ENCODE assay signal across 15 cellular contexts in the genomic region with DNA sequence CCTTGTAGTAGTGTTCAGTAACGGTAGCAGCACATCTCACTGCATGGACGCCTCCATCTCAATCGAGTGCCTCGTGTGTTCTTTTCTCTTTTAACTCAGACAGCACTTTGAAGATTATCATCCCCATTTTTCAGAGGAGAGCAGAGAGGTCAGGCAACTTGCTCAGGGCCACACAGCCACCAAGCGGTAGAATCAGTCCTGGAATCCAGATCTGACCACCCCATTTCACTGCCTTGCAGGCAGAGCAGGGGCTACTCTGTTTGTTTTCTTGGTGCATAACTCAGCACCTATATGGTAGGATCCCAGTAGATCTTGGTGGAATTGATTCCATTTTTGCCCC.
DNase-seq lines count a peak whose midpoint lies in the region; ATAC-seq, FAIRE-seq and TF ChIP-seq lines count a peak whose summit lies in the region.
"Had no signal": no experiment of that assay in that cellular context is flagged by ENCODE, and none has a peak within 500 bp of the region (broad histone marks: within the 10 kb centered on the region; RNA-seq: fewer than 3 reads in every experiment).

No MANE protein-coding gene starts in this region.

- no peak for DNase-seq in T-helper 2 cell treated with Interferon-gamma antibody and Interleukin-4, amounts not matched to agents 5 μg/mL and 100 μg/mL, for 36 hours (ENCODE audit: low spot score)
- no peak for DNase-seq in T-helper 2 cell
- no peak for DNase-seq in activated T-helper 1 cell treated with anti-CD3 and anti-CD28 coated beads, Interleukin-12 subunit alpha, Interleukin-12 subunit beta, Interleukin-2, Interleukin-4 antibody, amounts not matched to agents 30 ng/mL and 10 ng/mL and 1 ng/mL, durations not matched to agents 14 hours and 24 hours and 36 hours (ENCODE audit: low spot score)
- peak; percentile 53 for DNase-seq in osteocyte (ENCODE audit: extremely low spot score, unreplicated experiment)
- DNase-seq in frontal cortex (ENCODE audit: low spot score in 2 of 2) = no peak
- no peak for DNase-seq in mucosa of gallbladder (ENCODE audit: low spot score)
- no peak for DNase-seq in NCI-H1417 treated with DMSO at 0.1 percent for 48 hours (lab: John Stamatoyannopoulos, UW)
- DNase-seq: 8988T; activated CD4-positive, alpha-beta T cell treated with anti-CD3 and anti-CD28 coated beads, Interleukin-2, amount 50 U/mL, for 1 hour; NCI-H1436 treated with DMSO at 0.1 percent for 48 hours; SK-N-SH had no signal

- no peak for TF ChIP-seq CTCF in osteocyte (IDR thresholded peaks at IDR 0.05)

- H3K27ac Mint-ChIP-seq in T-helper 2 cell treated with Interferon-gamma antibody and Interleukin-4, amounts not matched to agents 5 μg/mL and 100 μg/mL, for 36 hours = peak overlapping the region; percentile 18
- H3K27ac Mint-ChIP-seq in activated T-helper 1 cell treated with anti-CD3 and anti-CD28 coated beads, Interleukin-12 subunit alpha, Interleukin-12 subunit beta, Interleukin-2, Interleukin-4 antibody, amounts not matched to agents 30 ng/mL and 10 ng/mL and 1 ng/mL, durations not matched to agents 14 hours and 24 hours and 36 hours = peak overlapping the region; percentile 62
- H3K27ac Mint-ChIP-seq in osteocyte (ENCODE audit: unreplicated experiment) = peak overlapping the region; percentile 27

- intact Hi-C loops in activated T-helper 1 cell treated with anti-CD3 and anti-CD28 coated beads, Interleukin-12 subunit alpha, Interleukin-12 subunit beta, Interleukin-2, Interleukin-4 antibody, amounts not matched to agents 30 ng/mL and 10 ng/mL and 1 ng/mL, durations not matched to agents 14 hours and 24 hours and 36 hours (cut with micrococcal nuclease) = loop anchor here (1.0 kb wide), 2 partner anchors 13 to 47 kb away; no protein-coding TSS in a partner anchor

- H3K27me3 Mint-ChIP-seq in T-helper 2 cell treated with Interferon-gamma antibody and Interleukin-4, amounts not matched to agents 5 μg/mL and 100 μg/mL, for 36 hours (ENCODE audit: low read depth) = no peaks in the 10 kb centered on the region
- H3K27me3 Mint-ChIP-seq in activated T-helper 1 cell treated with anti-CD3 and anti-CD28 coated beads, Interleukin-12 subunit alpha, Interleukin-12 subunit beta, Interleukin-2, Interleukin-4 antibody, amounts not matched to agents 30 ng/mL and 10 ng/mL and 1 ng/mL, durations not matched to agents 14 hours and 24 hours and 36 hours (ENCODE audit: insufficient read depth) = peaks cover 10% of the 10 kb centered on the region
- no peaks in the 10 kb centered on the region for H3K27me3 Mint-ChIP-seq in osteocyte (ENCODE audit: unreplicated experiment)
- H3K27me3 Mint-ChIP-seq: naive thymus-derived CD4-positive, alpha-beta T cell had no signal

- H3K36me3 Mint-ChIP-seq in T-helper 2 cell treated with Interferon-gamma antibody and Interleukin-4, amounts not matched to agents 5 μg/mL and 100 μg/mL, for 36 hours (ENCODE audit: low read depth) = no peaks in the 10 kb centered on the region
- H3K36me3 Mint-ChIP-seq in activated T-helper 1 cell treated with anti-CD3 and anti-CD28 coated beads, Interleukin-12 subunit alpha, Interleukin-12 subunit beta, Interleukin-2, Interleukin-4 antibody, amounts not matched to agents 30 ng/mL and 10 ng/mL and 1 ng/mL, durations not matched to agents 14 hours and 24 hours and 36 hours (ENCODE audit: low read depth) = peaks cover 5% of the 10 kb centered on the region
- peaks cover 70% of the 10 kb centered on the region for H3K36me3 Mint-ChIP-seq in osteocyte (ENCODE audit: unreplicated experiment)

- H3K4me1 Mint-ChIP-seq in T-helper 2 cell treated with Interferon-gamma antibody and Interleukin-4, amounts not matched to agents 5 μg/mL and 100 μg/mL, for 36 hours (ENCODE audit: low read depth) = peaks cover 11% of the 10 kb centered on the region
- peaks cover 46% of the 10 kb centered on the region for H3K4me1 Mint-ChIP-seq in activated T-helper 1 cell treated with anti-CD3 and anti-CD28 coated beads, Interleukin-12 subunit alpha, Interleukin-12 subunit beta, Interleukin-2, Interleukin-4 antibody, amounts not matched to agents 30 ng/mL and 10 ng/mL and 1 ng/mL, durations not matched to agents 14 hours and 24 hours and 36 hours (ENCODE audit: low read depth)
- peaks cover 30% of the 10 kb centered on the region for H3K4me1 Mint-ChIP-seq in osteocyte (ENCODE audit: unreplicated experiment)

- H3K9me3 Mint-ChIP-seq in T-helper 2 cell treated with Interferon-gamma antibody and Interleukin-4, amounts not matched to agents 5 μg/mL and 100 μg/mL, for 36 hours = no peaks in the 10 kb centered on the region
- no peaks in the 10 kb centered on the region for H3K9me3 Mint-ChIP-seq in activated T-helper 1 cell treated with anti-CD3 and anti-CD28 coated beads, Interleukin-12 subunit alpha, Interleukin-12 subunit beta, Interleukin-2, Interleukin-4 antibody, amounts not matched to agents 30 ng/mL and 10 ng/mL and 1 ng/mL, durations not matched to agents 14 hours and 24 hours and 36 hours
- peaks cover 11% of the 10 kb centered on the region for H3K9me3 Mint-ChIP-seq in osteocyte (ENCODE audit: unreplicated experiment)

- no peak for FAIRE-seq in frontal cortex (lab: Jason Lieb, UNC)
- FAIRE-seq: keratinocyte had no signal

- peak; percentile 4 for ATAC-seq in HG02840 (IDR thresholded peaks at IDR 0.05; ENCODE audit: low FRiP score, unreplicated experiment)
- ATAC-seq: gastrocnemius medialis had no signal

- H3K4me3 Mint-ChIP-seq in T-helper 2 cell treated with Interferon-gamma antibody and Interleukin-4, amounts not matched to agents 5 μg/mL and 100 μg/mL, for 36 hours = no peak overlapping the region
- peak overlapping the region; percentile 21 for H3K4me3 Mint-ChIP-seq in activated T-helper 1 cell treated with anti-CD3 and anti-CD28 coated beads, Interleukin-12 subunit alpha, Interleukin-12 subunit beta, Interleukin-2, Interleukin-4 antibody, amounts not matched to agents 30 ng/mL and 10 ng/mL and 1 ng/mL, durations not matched to agents 14 hours and 24 hours and 36 hours
- H3K4me3 Mint-ChIP-seq in osteocyte (ENCODE audit: unreplicated experiment) = no peak overlapping the region
- H3K4me3 Mint-ChIP-seq: naive thymus-derived CD4-positive, alpha-beta T cell had no signal
